1 cellular context compared by ENCODE assay signal in genomic region chr3:50155891-50156290, GRCh38.
A peak's percentile ranks its signal among the peaks of the same experiment; 100 is the strongest.
TF ChIP-seq lines count a peak whose summit lies in the region.

No MANE protein-coding gene starts in this region.

TF ChIP-seq in HepG2, 621 proteins besides CTCF, POLR2A, EP300 and RAD21:
- no peak for TF ChIP-seq NRL (CRISPR knock-in tag; IDR thresholded peaks at IDR 0.05; ENCODE audit: borderline replicate concordance)
- TF ChIP-seq ZBTB7B (CRISPR knock-in tag; IDR thresholded peaks at IDR 0.05), result 0 out of 2 replicates have a peak, but pooled peaks have one; percentile 18
- peak; percentile 6; the same call in 1 of the 2 replicates for TF ChIP-seq SALL1 (CRISPR knock-in tag; IDR thresholded peaks at IDR 0.05)
- 0 out of 2 replicates have a peak, but pooled peaks have one; percentile 31 for TF ChIP-seq SAP130 (CRISPR knock-in tag; IDR thresholded peaks at IDR 0.05; ENCODE audit: low read depth)
- TF ChIP-seq ZNF724P (CRISPR knock-in tag; IDR thresholded peaks at IDR 0.05; ENCODE audit: borderline replicate concordance), result no peak
- 0 out of 2 replicates have a peak, but pooled peaks have one; percentile 44 for TF ChIP-seq ZNF740 (CRISPR knock-in tag; IDR thresholded peaks at IDR 0.05)
- TF ChIP-seq XBP1 (CRISPR knock-in tag; IDR thresholded peaks at IDR 0.05), result no peak
- TF ChIP-seq GZF1 (CRISPR knock-in tag; IDR thresholded peaks at IDR 0.05), result no peak
- TF ChIP-seq MAX (IDR thresholded peaks at IDR 0.05), result peak; percentile 32; the same call in 1 of the 2 replicates
- TF ChIP-seq HES4 (CRISPR knock-in tag; IDR thresholded peaks at IDR 0.05; ENCODE audit: borderline replicate concordance), result no peak
- peak; percentile 16; the same call in 1 of the 2 replicates for TF ChIP-seq ZBTB7A (CRISPR knock-in tag; IDR thresholded peaks at IDR 0.05)
- TF ChIP-seq THAP9 (CRISPR knock-in tag; IDR thresholded peaks at IDR 0.05; ENCODE audit: borderline replicate concordance), result peak; percentile 18; the same call in 1 of the 2 replicates
- 0 out of 2 replicates have a peak, but pooled peaks have one; percentile 38 for TF ChIP-seq KMT2A (CRISPR knock-in tag; IDR thresholded peaks at IDR 0.05)
- TF ChIP-seq ZNF609 (CRISPR knock-in tag; IDR thresholded peaks at IDR 0.05; ENCODE audit: borderline replicate concordance), result no peak
- TF ChIP-seq MYPOP (CRISPR knock-in tag; IDR thresholded peaks at IDR 0.05), result 0 out of 2 replicates have a peak, but pooled peaks have one; percentile 32
- no peak for TF ChIP-seq ZBTB8A (CRISPR knock-in tag; IDR thresholded peaks at IDR 0.05; ENCODE audit: borderline replicate concordance, low read depth)
- TF ChIP-seq PATZ1 (CRISPR knock-in tag; IDR thresholded peaks at IDR 0.05), result 0 out of 2 replicates have a peak, but pooled peaks have one; percentile 11
- 0 out of 2 replicates have a peak, but pooled peaks have one; percentile 24 for TF ChIP-seq HOXA5 (CRISPR knock-in tag; IDR thresholded peaks at IDR 0.05)
- no peak for TF ChIP-seq CEBPB (IDR thresholded peaks at IDR 0.05; ENCODE audit: borderline replicate concordance, low read depth, low read length)
